ENCODE assay signal across 8 cellular contexts in the genomic region with DNA sequence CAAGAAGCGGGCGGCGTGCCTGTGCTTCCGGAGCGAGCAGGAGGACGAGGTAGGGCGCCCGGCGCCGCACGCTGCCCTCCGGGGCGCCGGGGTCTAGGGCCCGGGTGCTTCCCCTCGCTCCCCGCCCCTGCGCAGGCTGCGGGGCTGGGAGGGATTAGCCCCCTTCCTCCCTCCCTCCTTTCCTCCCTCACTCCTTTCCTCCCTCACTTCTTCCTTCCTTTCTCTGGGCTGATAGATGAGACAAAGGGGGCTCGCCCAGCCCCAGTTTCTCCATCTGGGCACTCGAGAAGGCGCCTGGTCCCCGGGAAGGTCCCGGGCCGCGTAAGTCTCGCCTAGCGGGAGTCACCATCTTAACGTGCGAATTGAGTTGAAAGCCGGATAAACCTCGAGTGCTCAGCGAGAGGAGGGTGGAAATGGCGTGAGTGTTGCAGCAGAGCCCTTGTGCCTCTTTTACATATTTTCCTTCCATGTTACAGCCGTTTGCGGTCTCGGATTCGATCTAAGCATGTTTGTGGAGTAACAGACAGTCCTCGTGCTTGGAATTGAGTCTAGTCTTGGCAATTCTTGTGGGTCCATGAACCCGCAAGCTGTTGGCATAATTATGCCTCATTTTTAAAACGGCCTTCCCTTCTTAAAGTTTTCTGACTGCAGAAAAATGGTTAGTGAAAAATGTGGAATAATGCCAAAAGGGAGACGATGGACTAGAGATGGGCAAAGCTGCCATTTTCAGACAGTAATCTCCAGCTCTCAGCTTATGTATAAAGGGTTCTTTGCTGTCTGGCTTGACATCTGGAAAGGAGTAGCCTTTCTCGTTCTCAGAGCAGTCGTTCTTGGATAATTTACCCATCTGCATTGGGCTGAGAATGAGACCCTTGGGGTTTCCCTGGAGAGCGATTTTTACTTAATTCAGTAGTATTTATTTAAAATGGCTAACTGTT. TPM values are rescaled to one million over a fixed set of nuclear protein-coding genes. Genes with fewer than 3 reads are reported as not detected.
DNase-seq lines count a peak whose midpoint lies in the region; ATAC-seq and TF ChIP-seq lines count a peak whose summit lies in the region.

No MANE protein-coding gene starts in this region.

- peak overlapping the region; percentile 100 for H3K4me3 Mint-ChIP-seq in activated CD4-positive, alpha-beta memory T cell treated with anti-CD3 and anti-CD28 coated beads, Interleukin-2, amount 10 ng/mL, durations not matched to agents 7 days and 5 days

- ATAC-seq in GM18867 (IDR thresholded peaks at IDR 0.05; ENCODE audit: unreplicated experiment) (peak; percentile 30), HG03103 (IDR thresholded peaks at IDR 0.05; ENCODE audit: low read depth, unreplicated experiment) (peak; percentile 24)

- TF ChIP-seq CTCF in AG09309 (IDR thresholded peaks at IDR 0.05; ENCODE audit: control insufficient read depth, insufficient read depth, low read depth, low read length, missing control alignments): no peak

- peaks cover 34% of the 10 kb centered on the region for H3K4me1 Mint-ChIP-seq in activated CD4-positive, alpha-beta memory T cell treated with anti-CD3 and anti-CD28 coated beads, Interleukin-2, amount 10 ng/mL, durations not matched to agents 7 days and 5 days

- POLR2A ChIA-PET in activated CD4-positive, alpha-beta memory T cell treated with anti-CD3 and anti-CD28 coated beads, Interleukin-2, amount 10 ng/mL, durations not matched to agents 7 days and 5 days (lab: Charles Lee): interaction anchor here (0.8 to 2.4 kb wide), 5 partner anchors 26 to 723 kb away, joined by 3 to 7 read pairs (median 6); no protein-coding TSS in a partner anchor

- H3K36me3 Mint-ChIP-seq in activated CD4-positive, alpha-beta memory T cell treated with anti-CD3 and anti-CD28 coated beads, Interleukin-2, amount 10 ng/mL, durations not matched to agents 7 days and 5 days (ENCODE audit: low read depth): peaks cover 7% of the 10 kb centered on the region

- peaks cover 2% of the 10 kb centered on the region for H3K27me3 Mint-ChIP-seq in activated CD4-positive, alpha-beta memory T cell treated with anti-CD3 and anti-CD28 coated beads, Interleukin-2, amount 10 ng/mL, durations not matched to agents 7 days and 5 days

- H3K9me3 Mint-ChIP-seq in activated CD4-positive, alpha-beta memory T cell treated with anti-CD3 and anti-CD28 coated beads, Interleukin-2, amount 10 ng/mL, durations not matched to agents 7 days and 5 days: no peaks in the 10 kb centered on the region

- peak overlapping the region; percentile 100 for H3K27ac Mint-ChIP-seq in activated CD4-positive, alpha-beta memory T cell treated with anti-CD3 and anti-CD28 coated beads, Interleukin-2, amount 10 ng/mL, durations not matched to agents 7 days and 5 days

- DNase-seq in AG09309 (ENCODE audit: low read depth): peak; percentile 53
- DNase-seq in NCI-H748 treated with DMSO at 0.1 percent for 48 hours (lab: John Stamatoyannopoulos, UW): peak; percentile 51
- DNase-seq in activated CD4-positive, alpha-beta memory T cell treated with anti-CD3 and anti-CD28 coated beads, Interleukin-2, amount 10 ng/mL, durations not matched to agents 7 days and 5 days: peak; percentile 68
- DNase-seq in effector CD8-positive, alpha-beta T cell (lab: John Stamatoyannopoulos, UW): peak; percentile 33
- DNase-seq in midbrain (lab: John Stamatoyannopoulos, UW): peak; percentile 64
- DNase-seq in stimulated activated CD8-positive, alpha-beta memory T cell treated with anti-CD3 and anti-CD28 coated beads, Interleukin-4, amount 100 ng/mL, for 1 hour (ENCODE audit: low read depth in 2 of 2, low spot score in 1 of 2): peak; percentile 15 to 27

- CTCF ChIA-PET in activated CD4-positive, alpha-beta memory T cell treated with anti-CD3 and anti-CD28 coated beads, Interleukin-2, amount 10 ng/mL, durations not matched to agents 7 days and 5 days (lab: Charles Lee): interaction anchor here (2.5 to 3.5 kb wide), 2 partner anchors 18 to 391 kb away, joined by 18 to 19 read pairs; no protein-coding TSS in a partner anchor

- peak overlapping the region; percentile 80 for H3K4me3 ChIP-seq in AG09309 (ENCODE audit: control insufficient read depth, low read depth, low read length)

RNA-seq across cellular contexts. Expression of a gene that starts 0.9 kb away (rescaled TPM):
- total RNA-seq in activated CD4-positive, alpha-beta memory T cell treated with anti-CD3 and anti-CD28 coated beads, Interleukin-2, amount 10 ng/mL, durations not matched to agents 7 days and 5 days: 10 to 100 TPM; 44.2 to 47.3 TPM

Comparison
In these comparisons a context has a peak if more than half of its experiments do, and no peak if none do; other contexts are left out.
1. Peak in every context shown above with its lines: DNase-seq, ATAC-seq and H3K4me3 ChIP-seq.